Comparison of ENCODE assay signal across 30 cellular contexts in genomic region chr18:22475426-22476100, GRCh38. TPM values are rescaled to one million over a fixed set of nuclear protein-coding genes. Genes with fewer than 3 reads are reported as not detected.
"Had no signal": no experiment of that assay in that cellular context is flagged by ENCODE, and none has a peak within 500 bp of the region (broad histone marks: within the 10 kb centered on the region; RNA-seq: fewer than 3 reads in every experiment).

No MANE protein-coding gene starts in this region.

- FAIRE-seq: astrocyte, TTC549 had no signal

- H3K27ac Mint-ChIP-seq: activated CD4-positive, alpha-beta memory T cell treated with anti-CD3 and anti-CD28 coated beads for 36 hours; activated naive CD4-positive, alpha-beta T cell treated with anti-CD3 and anti-CD28 coated beads for 36 hours; activated naive CD4-positive, alpha-beta T cell treated with anti-CD3 and anti-CD28 coated beads, Interleukin-2, amount 50 U/mL, for 72 hours; activated T-helper 1 cell treated with anti-CD3 and anti-CD28 coated beads, Interleukin-12 subunit alpha, Interleukin-12 subunit beta, Interleukin-2, Interleukin-4 antibody, amounts not matched to agents 30 ng/mL and 10 ng/mL and 1 ng/mL, durations not matched to agents 14 hours and 24 hours and 36 hours; IgD-negative memory B cell; T-helper 1 cell treated with Interleukin-12 subunit alpha and Interleukin-12 subunit beta and Interleukin-4 antibody, amounts not matched to agents 30 μg/mL and 1 μg/mL, for 36 hours; T-helper 2 cell treated with Interferon-gamma antibody and Interleukin-4, amounts not matched to agents 5 μg/mL and 100 μg/mL, for 36 hours had no signal

- H3K4me3 ChIP-seq: adrenal gland, body of pancreas, breast epithelium, Peyer's patch, SJSA1 had no signal

- H3K4me3 Mint-ChIP-seq: activated CD4-positive, alpha-beta memory T cell treated with anti-CD3 and anti-CD28 coated beads for 36 hours; activated naive CD4-positive, alpha-beta T cell treated with anti-CD3 and anti-CD28 coated beads for 36 hours; activated T-cell treated with anti-CD3 and anti-CD28 coated beads, Interleukin-2, amount 50 U/mL, for 4 hours; activated T-helper 1 cell treated with anti-CD3 and anti-CD28 coated beads, Interleukin-12 subunit alpha, Interleukin-12 subunit beta, Interleukin-2, Interleukin-4 antibody, amounts not matched to agents 30 ng/mL and 10 ng/mL and 1 ng/mL, durations not matched to agents 14 hours and 24 hours and 36 hours; IgD-negative memory B cell; T-helper 1 cell treated with Interleukin-12 subunit alpha and Interleukin-12 subunit beta and Interleukin-4 antibody, amounts not matched to agents 30 μg/mL and 1 μg/mL, for 36 hours; T-helper 2 cell treated with Interferon-gamma antibody and Interleukin-4, amounts not matched to agents 5 μg/mL and 100 μg/mL, for 36 hours had no signal

- ATAC-seq: activated naive CD4-positive, alpha-beta T cell treated with anti-CD3 and anti-CD28 coated beads, Interleukin-2, amount 50 U/mL, for 72 hours; activated T-cell treated with anti-CD3 and anti-CD28 coated beads, Interleukin-2, amount 50 U/mL, for 4 hours; body of pancreas; PC-3 had no signal

- H3K9me3 Mint-ChIP-seq: activated CD4-positive, alpha-beta memory T cell treated with anti-CD3 and anti-CD28 coated beads for 36 hours; activated naive CD4-positive, alpha-beta T cell treated with anti-CD3 and anti-CD28 coated beads for 36 hours; activated T-cell treated with anti-CD3 and anti-CD28 coated beads, Interleukin-2, amount 50 U/mL, for 4 hours; activated T-helper 1 cell treated with anti-CD3 and anti-CD28 coated beads, Interleukin-12 subunit alpha, Interleukin-12 subunit beta, Interleukin-2, Interleukin-4 antibody, amounts not matched to agents 30 ng/mL and 10 ng/mL and 1 ng/mL, durations not matched to agents 14 hours and 24 hours and 36 hours; T-helper 2 cell treated with Interferon-gamma antibody and Interleukin-4, amounts not matched to agents 5 μg/mL and 100 μg/mL, for 36 hours had no signal

- H3K4me2 ChIP-seq: SK-N-SH had no signal

- H3K4me1 Mint-ChIP-seq: IgD-negative memory B cell had no signal

- H3K9me3 ChIP-seq: body of pancreas, breast epithelium, Peyer's patch, SJSA1, SK-N-SH had no signal

- H3K36me3 Mint-ChIP-seq: activated CD4-positive, alpha-beta memory T cell treated with anti-CD3 and anti-CD28 coated beads for 36 hours; IgD-negative memory B cell had no signal

- H3K27ac ChIP-seq: adrenal gland, body of pancreas, breast epithelium, Peyer's patch, SJSA1 had no signal

- H3K36me3 ChIP-seq: adrenal gland, breast epithelium, Peyer's patch, SJSA1 had no signal

- DNase-seq: activated CD4-positive, alpha-beta memory T cell treated with anti-CD3 and anti-CD28 coated beads for 36 hours; activated CD4-positive, alpha-beta T cell treated with anti-CD3 and anti-CD28 coated beads, Interleukin-2, amount 50 U/mL, for 1 hour; activated CD8-positive, alpha-beta memory T cell treated with anti-CD3 and anti-CD28 coated beads, Interleukin-2, amount 50 U/mL, for 4 hours; activated gamma-delta T cell treated with Interleukin-2 at 50 U/mL for 16 hours; activated naive CD4-positive, alpha-beta T cell treated with anti-CD3 and anti-CD28 coated beads for 36 hours; activated T-cell treated with anti-CD3 and anti-CD28 coated beads for 4 hours; activated T-cell treated with anti-CD3 and anti-CD28 coated beads, Interleukin-2, amount 50 U/mL, for 4 hours; body of pancreas; NCI-H1436 treated with DMSO at 0.1 percent for 48 hours; NCI-H1694 treated with DMSO at 0.1 percent for 48 hours; NCI-H2029 treated with DMSO at 0.1 percent for 48 hours; NCI-H345; NCI-H524 treated with DMSO at 0.1 percent for 48 hours; NK-92 treated with Interleukin-12 subunit alpha and Interleukin-12 subunit beta, amount 100 ng/mL, for 24 hours; PC-3; Peyer's patch; RPMI8226; SHP77 treated with DMSO at 0.1 percent for 48 hours; SK-N-SH had no signal

- H3K27me3 ChIP-seq: adrenal gland, breast epithelium, Peyer's patch, SJSA1 had no signal

- H3K9ac ChIP-seq: SK-N-SH had no signal

RNA-seq across cellular contexts. Expression of gene CTAGE1, which starts 57.8 kb away (rescaled TPM):
- total RNA-seq: activated CD4-positive, alpha-beta memory T cell treated with anti-CD3 and anti-CD28 coated beads for 36 hours; activated naive CD4-positive, alpha-beta T cell treated with anti-CD3 and anti-CD28 coated beads for 36 hours; activated naive CD4-positive, alpha-beta T cell treated with anti-CD3 and anti-CD28 coated beads, Interleukin-2, amount 50 U/mL, for 72 hours; activated T-cell treated with anti-CD3 and anti-CD28 coated beads, Interleukin-2, amount 50 U/mL, for 4 hours; activated T-helper 1 cell treated with anti-CD3 and anti-CD28 coated beads, Interleukin-12 subunit alpha, Interleukin-12 subunit beta, Interleukin-2, Interleukin-4 antibody, amounts not matched to agents 30 ng/mL and 10 ng/mL and 1 ng/mL, durations not matched to agents 14 hours and 24 hours and 36 hours; body of pancreas; breast epithelium; NCI-H460; PC-3; Peyer's patch had no signal
- polyA plus RNA-seq: adrenal gland, IgD-negative memory B cell had no signal
